Comparison of ENCODE assay signal across 19 cellular contexts in genomic region chr1:169707917-169708604, GRCh38. TPM values are rescaled to one million over a fixed set of nuclear protein-coding genes. Genes with fewer than 3 reads are reported as not detected.
A peak's percentile ranks its signal among the peaks of the same experiment; 100 is the strongest.
DNase-seq lines count a peak whose midpoint lies in the region; ATAC-seq, FAIRE-seq and TF ChIP-seq lines count a peak whose summit lies in the region.
"Had no signal": no experiment of that assay in that cellular context is flagged by ENCODE, and none has a peak within 500 bp of the region (broad histone marks: within the 10 kb centered on the region; RNA-seq: fewer than 3 reads in every experiment).

No MANE protein-coding gene starts in this region.

- peak overlapping the region; percentile 90 to 92 for H3K4me3 Mint-ChIP-seq in activated T-cell treated with anti-CD3 and anti-CD28 coated beads, Interleukin-2, amount 50 U/mL, for 72 hours
- H3K4me3 Mint-ChIP-seq in natural killer cell treated with Interleukin-12 subunit alpha and Interleukin-12 subunit beta and Interleukin-15 and Interleukin-18, amount 100 ng/mL, for 72 hours = peak overlapping the region; percentile 80
- H3K4me3 Mint-ChIP-seq in GM23338 = no peak overlapping the region

- no peaks in the 10 kb centered on the region for H3K27me3 Mint-ChIP-seq in activated T-cell treated with anti-CD3 and anti-CD28 coated beads, Interleukin-2, amount 50 U/mL, for 72 hours (ENCODE audit: low read depth)
- no peaks in the 10 kb centered on the region for H3K27me3 Mint-ChIP-seq in natural killer cell treated with Interleukin-12 subunit alpha and Interleukin-12 subunit beta and Interleukin-15 and Interleukin-18, amount 100 ng/mL, for 72 hours
- no peaks in the 10 kb centered on the region for H3K27me3 Mint-ChIP-seq in GM23338 (ENCODE audit: insufficient read depth, low read depth, poor library complexity)

- H4K20me1 ChIP-seq in SK-N-SH (ENCODE audit: insufficient read depth) = no peaks in the 10 kb centered on the region
- H4K20me1 ChIP-seq in GM23338 (replicated peaks; ENCODE audit: insufficient read depth) = no peaks in the 10 kb centered on the region

- peak overlapping the region; percentile 97 for H3K27ac Mint-ChIP-seq in activated T-cell treated with anti-CD3 and anti-CD28 coated beads, Interleukin-2, amount 50 U/mL, for 72 hours
- H3K27ac Mint-ChIP-seq in natural killer cell treated with Interleukin-12 subunit alpha and Interleukin-12 subunit beta and Interleukin-15 and Interleukin-18, amount 100 ng/mL, for 72 hours = peak overlapping the region; percentile 81 to 84
- H3K27ac Mint-ChIP-seq in GM23338 = no peak overlapping the region

- TF ChIP-seq EP300 in SK-N-SH (IDR thresholded peaks at IDR 0.05; ENCODE audit: borderline replicate concordance in 1 of 2, low read depth in 1 of 2, low read length in 1 of 2) = no peak

- H3K79me2 ChIP-seq in SK-N-SH (ENCODE audit: insufficient read depth) = no peaks in the 10 kb centered on the region
- H3K79me2 ChIP-seq in GM23338 (replicated peaks; ENCODE audit: insufficient read depth) = no peaks in the 10 kb centered on the region

- H3K4me2 ChIP-seq in SK-N-SH (no peak overlapping the region), GM23338 (no peak overlapping the region)

- DNase-seq in SK-N-SH = no peak
- DNase-seq in GM12891 (ENCODE audit: insufficient read length, low spot score) = no peak
- DNase-seq in activated T-cell treated with anti-CD3 and anti-CD28 coated beads, Interleukin-2, amount 50 U/mL, for 72 hours = no peak
- DNase-seq in natural killer cell treated with Interleukin-12 subunit alpha and Interleukin-12 subunit beta and Interleukin-15 and Interleukin-18, amount 100 ng/mL, for 72 hours (ENCODE audit: low spot score) = no peak
- no peak for DNase-seq in foreskin keratinocyte
- no peak for DNase-seq in GM23338 (ENCODE audit: low spot score)
- DNase-seq: C1 segment of cervical spinal cord; dorsolateral prefrontal cortex; GM23248; NCI-H2171 treated with DMSO at 0.1 percent for 48 hours; NK-92 treated with Interleukin-12 subunit alpha and Interleukin-12 subunit beta, amount 100 ng/mL, for 24 hours; Right ventricle myocardium superior; T-helper 9 cell; tibial artery had no signal

- no peaks in the 10 kb centered on the region for H3K9me3 ChIP-seq in SK-N-SH
- H3K9me3 ChIP-seq: ascending aorta had no signal

- H3K9me3 Mint-ChIP-seq in activated T-cell treated with anti-CD3 and anti-CD28 coated beads, Interleukin-2, amount 50 U/mL, for 72 hours = no peaks in the 10 kb centered on the region
- no peaks in the 10 kb centered on the region for H3K9me3 Mint-ChIP-seq in natural killer cell treated with Interleukin-12 subunit alpha and Interleukin-12 subunit beta and Interleukin-15 and Interleukin-18, amount 100 ng/mL, for 72 hours
- H3K9me3 Mint-ChIP-seq in GM23338 = no peaks in the 10 kb centered on the region; the same call in 2 of the 3 replicates

- H2AFZ ChIP-seq in SK-N-SH (ENCODE audit: low read depth) (peak overlapping the region; percentile 12; the same call in 1 of the 2 replicates), GM23338 (no peak overlapping the region)
- H2AFZ ChIP-seq: GM23248 had no signal

- ATAC-seq in SK-N-SH treated with all-trans-retinoic acid at 6 μM for 48 hours (no peak), GM19324 (IDR thresholded peaks at IDR 0.05; ENCODE audit: low FRiP score, unreplicated experiment) (no peak), foreskin keratinocyte (no peak), GM23338 (no peak)
- peak; percentile 35 to 39 for ATAC-seq in activated T-cell treated with anti-CD3 and anti-CD28 coated beads, Interleukin-2, amount 50 U/mL, for 72 hours (replicated peaks in 1 of 2)
- ATAC-seq in natural killer cell treated with Interleukin-12 subunit alpha and Interleukin-12 subunit beta and Interleukin-15 and Interleukin-18, amount 100 ng/mL, for 72 hours = no peak

- H3K27ac ChIP-seq in SK-N-SH (ENCODE audit: low read depth in 2 of 2, low read length in 1 of 2) (no peak overlapping the region), foreskin keratinocyte (no peak overlapping the region), GM23338 (ENCODE audit: low read depth) (no peak overlapping the region)
- H3K27ac ChIP-seq: 22Rv1, ascending aorta, dorsolateral prefrontal cortex, GM23248, tibial artery had no signal

- POLR2A ChIA-PET in SK-N-SH (lab: Yijun Ruan, JAX) = no interaction called here

- peak; percentile 83 for FAIRE-seq in GM12891 (lab: Jason Lieb, UNC)

- peaks cover 25 to 63% of the 10 kb centered on the region in 2 donors for H3K36me3 Mint-ChIP-seq in activated T-cell treated with anti-CD3 and anti-CD28 coated beads, Interleukin-2, amount 50 U/mL, for 72 hours (ENCODE audit: insufficient read depth in 2 of 2)
- peaks cover 16% of the 10 kb centered on the region for H3K36me3 Mint-ChIP-seq in natural killer cell treated with Interleukin-12 subunit alpha and Interleukin-12 subunit beta and Interleukin-15 and Interleukin-18, amount 100 ng/mL, for 72 hours
- H3K36me3 Mint-ChIP-seq in GM23338 (ENCODE audit: low read depth) = no peaks in the 10 kb centered on the region

- H3K27me3 ChIP-seq in SK-N-SH (ENCODE audit: insufficient read depth) = no peaks in the 10 kb centered on the region
- peaks cover 32% of the 10 kb centered on the region for H3K27me3 ChIP-seq in foreskin keratinocyte
- H3K27me3 ChIP-seq in GM23338 (ENCODE audit: insufficient read depth) = no peaks in the 10 kb centered on the region
- H3K27me3 ChIP-seq: ascending aorta, tibial artery had no signal

- peaks cover 61% of the 10 kb centered on the region for H3K4me1 Mint-ChIP-seq in activated T-cell treated with anti-CD3 and anti-CD28 coated beads, Interleukin-2, amount 50 U/mL, for 72 hours (ENCODE audit: low read depth)
- peaks cover 49 to 55% of the 10 kb centered on the region in 2 donors for H3K4me1 Mint-ChIP-seq in natural killer cell treated with Interleukin-12 subunit alpha and Interleukin-12 subunit beta and Interleukin-15 and Interleukin-18, amount 100 ng/mL, for 72 hours (ENCODE audit: low read depth in 2 of 2)
- H3K4me1 Mint-ChIP-seq in GM23338 = peaks cover 7% of the 10 kb centered on the region; the same call in 2 of the 3 replicates

- TF ChIP-seq CTCF in SK-N-SH (IDR thresholded peaks at IDR 0.05) (no peak), foreskin keratinocyte (conservative IDR thresholded peaks at IDR 0.05) (no peak), GM23338 (conservative IDR thresholded peaks at IDR 0.05; ENCODE audit: low read depth in 2 of 2) (no peak)

- no peak for TF ChIP-seq RAD21 in SK-N-SH (IDR thresholded peaks at IDR 0.05; ENCODE audit: low read length)

- H3K36me3 ChIP-seq in SK-N-SH (replicated peaks in 1 of 2; ENCODE audit: control insufficient read depth in 1 of 2, insufficient read depth in 2 of 2, low read length in 1 of 2) = no peaks in the 10 kb centered on the region
- no peaks in the 10 kb centered on the region for H3K36me3 ChIP-seq in GM23338 (ENCODE audit: insufficient read depth)
- H3K36me3 ChIP-seq: ascending aorta, tibial artery had no signal

- CTCF ChIA-PET in SK-N-SH (lab: Yijun Ruan, JAX) = no interaction called here

- H3K9ac ChIP-seq in SK-N-SH = no peak overlapping the region
- H3K9ac ChIP-seq: GM23248 had no signal

- H3K9me2 ChIP-seq in SK-N-SH (no peaks in the 10 kb centered on the region), GM23338 (ENCODE audit: insufficient read depth) (no peaks in the 10 kb centered on the region)

- H3K4me3 ChIP-seq in SK-N-SH (ENCODE audit: low read depth in 2 of 2, low read length in 1 of 2) = no peak overlapping the region
- no peak overlapping the region for H3K4me3 ChIP-seq in GM23338
- H3K4me3 ChIP-seq: ascending aorta, dorsolateral prefrontal cortex, GM23248, tibial artery had no signal

- H3K4me1 ChIP-seq in SK-N-SH (ENCODE audit: control insufficient read depth in 1 of 2, insufficient read depth in 2 of 2, low read depth in 1 of 2, low read length in 1 of 2) (no peaks in the 10 kb centered on the region), foreskin keratinocyte (no peaks in the 10 kb centered on the region), GM23338 (ENCODE audit: insufficient read depth) (peaks cover 4% of the 10 kb centered on the region; the same call in 1 of the 2 replicates)
- H3K4me1 ChIP-seq: ascending aorta had no signal

- no peak for TF ChIP-seq POLR2A in GM12891 (IDR thresholded peaks at IDR 0.05; ENCODE audit: low read depth, low read length)

- peaks cover 4% of the 10 kb centered on the region for H3F3A ChIP-seq in SK-N-SH (replicated peaks; ENCODE audit: insufficient read depth)
- no peaks in the 10 kb centered on the region for H3F3A ChIP-seq in GM23338 (replicated peaks; ENCODE audit: low read depth)

- WGBS in SK-N-SH (ENCODE audit: low lambda C conversion rate) = 23% methylated on average over 9 of the region's 9 CpGs

TF ChIP-seq in SK-N-SH, 30 proteins besides CTCF, POLR2A, EP300 and RAD21 (continues in another document):
- TF ChIP-seq EZH2phosphoT487 (IDR thresholded peaks at IDR 0.05; ENCODE audit: borderline replicate concordance, low read depth) = no peak

TF ChIP-seq in SK-N-SH treated with all-trans-retinoic acid at 6 μM for 48 hours, 23 proteins besides CTCF, POLR2A, EP300 and RAD21 (continues in another document):
- TF ChIP-seq OSR1 (CRISPR knock-in tag; IDR thresholded peaks at IDR 0.05) = no peak

TF ChIP-seq in GM12891, 5 proteins besides CTCF, POLR2A, EP300 and RAD21 (continues in another document):
- no peak for TF ChIP-seq POLR2AphosphoS5 (IDR thresholded peaks at IDR 0.05; ENCODE audit: low read depth, low read length)

RNA-seq across cellular contexts. Expression of gene SELL, which starts 3.4 kb away (rescaled TPM):
- polyA plus RNA-seq in SK-N-SH (2012; rRNA removed) = 0.52 and 0.58 TPM in 2 replicates
- polyA plus RNA-seq in SK-N-SH (2012; cell fraction: cytosol; rRNA removed) = 0.67 and 0.72 TPM in 2 replicates
- 0.16 and 0.23 TPM in 2 replicates for polyA plus RNA-seq in SK-N-SH (2012; cell fraction: nucleus; rRNA removed)
- 10.6 TPM for polyA plus RNA-seq in GM12891 (2012; ENCODE audit: low read depth, missing spikeins)
- total RNA-seq in activated T-cell treated with anti-CD3 and anti-CD28 coated beads, Interleukin-2, amount 50 U/mL, for 72 hours = 100 to 1,000 TPM; 211 to 331 TPM
- 10 to 100 TPM; 29.5 to 66.8 TPM for total RNA-seq in natural killer cell treated with Interleukin-12 subunit alpha and Interleukin-12 subunit beta and Interleukin-15 and Interleukin-18, amount 100 ng/mL, for 72 hours
- total RNA-seq in foreskin keratinocyte = not detected in 2 replicates
- 0.03 TPM in 1 of 2 replicates, not detected in the other for polyA plus RNA-seq in foreskin keratinocyte
- total RNA-seq in GM23338 (2014; rRNA removed; shearing (Covaris generic)) = not detected in 2 replicates
- polyA plus RNA-seq in GM23338 (2016; fragmentation: Nextera tagmentation; extraction: Ambion mirVana) = not detected in 2 replicates
- total RNA-seq: GM23248 had no signal
- polyA plus RNA-seq: GM23248 had no signal

RNA-seq across cellular contexts. Expression of gene SELE, which starts 25.8 kb away (rescaled TPM):
- polyA plus RNA-seq in SK-N-SH (2012; rRNA removed) (0.02 and 0.10 TPM in 2 replicates), foreskin keratinocyte (not detected in 2 replicates), GM23338 (2016; fragmentation: Nextera tagmentation; extraction: Ambion mirVana) (not detected in 2 replicates)
- polyA plus RNA-seq in SK-N-SH (2012; cell fraction: cytosol; rRNA removed) = 0.03 and 0.05 TPM in 2 replicates
- 0.06 TPM in 2 replicates for polyA plus RNA-seq in SK-N-SH (2012; cell fraction: nucleus; rRNA removed)
- not detected for polyA plus RNA-seq in GM12891 (2012; ENCODE audit: low read depth, missing spikeins)
- total RNA-seq in activated T-cell treated with anti-CD3 and anti-CD28 coated beads, Interleukin-2, amount 50 U/mL, for 72 hours = not detected
- not detected for total RNA-seq in natural killer cell treated with Interleukin-12 subunit alpha and Interleukin-12 subunit beta and Interleukin-15 and Interleukin-18, amount 100 ng/mL, for 72 hours
- total RNA-seq in foreskin keratinocyte = not detected in 2 replicates
- not detected in 2 replicates for total RNA-seq in GM23338 (2014; rRNA removed; shearing (Covaris generic))
- total RNA-seq: fibroblast of lung, GM23248 had no signal
- polyA plus RNA-seq: fibroblast of lung, GM23248 had no signal

Comparison
In these comparisons a context has a peak if more than half of its experiments do, and no peak if none do; other contexts are left out.
1. ATAC-seq: peak in activated T-cell treated with anti-CD3 and anti-CD28 coated beads, Interleukin-2, amount 50 U/mL, for 72 hours (2 of 2); none in SK-N-SH treated with all-trans-retinoic acid at 6 μM for 48 hours (single experiment), natural killer cell treated with Interleukin-12 subunit alpha and Interleukin-12 subunit beta and Interleukin-15 and Interleukin-18, amount 100 ng/mL, for 72 hours (0 of 2), GM19324 (single experiment), foreskin keratinocyte (single experiment) and GM23338 (single experiment).
2. RNA of gene SELL, which starts 3.4 kb away (total RNA-seq): 211 to 331 TPM in activated T-cell treated with anti-CD3 and anti-CD28 coated beads, Interleukin-2, amount 50 U/mL, for 72 hours and 29.5 to 66.8 TPM in natural killer cell treated with Interleukin-12 subunit alpha and Interleukin-12 subunit beta and Interleukin-15 and Interleukin-18, amount 100 ng/mL, for 72 hours; not detected in foreskin keratinocyte and not detected in GM23338; every median in the first group is over 10 times any median in the second.